In genomic region chr6:141359953-141360352, GRCh38 we compare ENCODE assay signal across 1 cellular context.
TF ChIP-seq lines count a peak whose summit lies in the region.

No MANE protein-coding gene starts in this region.

TF ChIP-seq in IMR-90, 13 proteins besides CTCF, POLR2A, EP300 and RAD21 (continued from another document):
- TF ChIP-seq NFE2L2 (IDR thresholded peaks at IDR 0.05; ENCODE audit: low read depth, low read length) (no peak), CEBPB (IDR thresholded peaks at IDR 0.05; ENCODE audit: low read depth, low read length) (no peak), CHD1 (IDR thresholded peaks at IDR 0.05; ENCODE audit: low read depth, low read length) (no peak), RFX5 (IDR thresholded peaks at IDR 0.05; ENCODE audit: low read depth, low read length) (no peak), MXI1 (IDR thresholded peaks at IDR 0.05; ENCODE audit: borderline replicate concordance, low read depth, low read length) (no peak), SMC3 (IDR thresholded peaks at IDR 0.05; ENCODE audit: low read depth, low read length) (no peak)
